1 cellular context compared by ENCODE assay signal in genomic region chr17:46266656-46267544, GRCh38.
A peak's percentile ranks its signal among the peaks of the same experiment; 100 is the strongest.
TF ChIP-seq lines count a peak whose summit lies in the region.

No MANE protein-coding gene starts in this region.

TF ChIP-seq in H1, 55 proteins besides CTCF, POLR2A, EP300 and RAD21 (continued from another document):
- peak; percentile 60; the same call in 1 of the 2 replicates for TF ChIP-seq PHF8 (conservative IDR thresholded peaks at IDR 0.05; ENCODE audit: low read depth, low read length)
- TF ChIP-seq SUZ12 (IDR thresholded peaks at IDR 0.05; ENCODE audit: low read length), result peak; percentile 76; the same call in 1 of the 2 replicates
- no peak for TF ChIP-seq SRF (IDR thresholded peaks at IDR 0.05; ENCODE audit: low read depth, low read length)
- peak; percentile 62 for TF ChIP-seq NRF1 (IDR thresholded peaks at IDR 0.05; ENCODE audit: low read depth, low read length)
- TF ChIP-seq CHD2 (IDR thresholded peaks at IDR 0.05; ENCODE audit: low read length), result 0 out of 2 replicates have a peak, but pooled peaks have one; percentile 22
- TF ChIP-seq CHD1 (IDR thresholded peaks at IDR 0.05; ENCODE audit: low read depth, low read length), result no peak
- no peak for TF ChIP-seq POU5F1 (IDR thresholded peaks at IDR 0.05; ENCODE audit: low read depth, low read length)
- TF ChIP-seq KDM4A (IDR thresholded peaks at IDR 0.05; ENCODE audit: low read depth, low read length, severe bottlenecking), result peak; percentile 97
- TF ChIP-seq POLR2AphosphoS5 (IDR thresholded peaks at IDR 0.05; ENCODE audit: low read depth, low read length), result peak; percentile 52; the same call in 1 of the 2 replicates
- no peak for TF ChIP-seq NANOG (IDR thresholded peaks at IDR 0.05; ENCODE audit: insufficient read depth, low read depth, low read length, poor library complexity, severe bottlenecking)
- TF ChIP-seq RXRA (IDR thresholded peaks at IDR 0.05; ENCODE audit: insufficient read depth, low read depth, low read length), result no peak
- TF ChIP-seq FOSL1 (IDR thresholded peaks at IDR 0.05; ENCODE audit: insufficient read depth, low read depth, low read length), result no peak
- no peak for TF ChIP-seq JUN (IDR thresholded peaks at IDR 0.05; ENCODE audit: low read depth, low read length)
- TF ChIP-seq CBX8 (IDR thresholded peaks at IDR 0.05; ENCODE audit: borderline replicate concordance, low read depth, low read length), result no peak
- TF ChIP-seq CREB1 (IDR thresholded peaks at IDR 0.05), result peak; percentile 38; the same call in 1 of the 2 replicates
- no peak for TF ChIP-seq CBX5 (IDR thresholded peaks at IDR 0.05; ENCODE audit: low read depth, low read length)
- no peak for TF ChIP-seq CHD7 (IDR thresholded peaks at IDR 0.05; ENCODE audit: insufficient replicate concordance, low read length)
- peak; percentile 32; the same call in 1 of the 2 replicates for TF ChIP-seq TBP (IDR thresholded peaks at IDR 0.05; ENCODE audit: low read depth, low read length)
- TF ChIP-seq ASH2L (IDR thresholded peaks at IDR 0.05; ENCODE audit: low read length), result peak; percentile 85
- TF ChIP-seq EGR1 (IDR thresholded peaks at IDR 0.05; ENCODE audit: borderline replicate concordance, low read depth, low read length), result peak; percentile 30; the same call in 1 of the 2 replicates
- TF ChIP-seq, protein P1, sequence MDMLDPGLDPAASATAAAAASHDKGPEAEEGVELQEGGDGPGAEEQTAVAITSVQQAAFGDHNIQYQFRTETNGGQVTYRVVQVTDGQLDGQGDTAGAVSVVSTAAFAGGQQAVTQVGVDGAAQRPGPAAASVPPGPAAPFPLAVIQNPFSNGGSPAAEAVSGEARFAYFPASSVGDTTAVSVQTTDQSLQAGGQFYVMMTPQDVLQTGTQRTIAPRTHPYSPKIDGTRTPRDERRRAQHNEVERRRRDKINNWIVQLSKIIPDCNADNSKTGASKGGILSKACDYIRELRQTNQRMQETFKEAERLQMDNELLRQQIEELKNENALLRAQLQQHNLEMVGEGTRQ (IDR thresholded peaks at IDR 0.05; ENCODE audit: low read length), result 0 out of 2 replicates have a peak, but pooled peaks have one; percentile 7
- 0 out of 2 replicates have a peak, but pooled peaks have one; percentile 4 for TF ChIP-seq SP4 (IDR thresholded peaks at IDR 0.05; ENCODE audit: low read length)
- no peak for TF ChIP-seq SIRT6 (IDR thresholded peaks at IDR 0.05; ENCODE audit: low read length)
- TF ChIP-seq RFX5 (IDR thresholded peaks at IDR 0.05; ENCODE audit: borderline replicate concordance, low read depth, low read length), result no peak
- peak; percentile 35; the same call in 1 of the 2 replicates for TF ChIP-seq YY1 (IDR thresholded peaks at IDR 0.05; ENCODE audit: low read depth, low read length)
- TF ChIP-seq TCF12 (IDR thresholded peaks at IDR 0.05; ENCODE audit: low read depth, low read length), result no peak
- peak; percentile 33 for TF ChIP-seq TAF7 (optimal IDR thresholded peaks at IDR 0.05; ENCODE audit: borderline replicate concordance, low read depth, low read length)
- TF ChIP-seq GTF2F1 (IDR thresholded peaks at IDR 0.05; ENCODE audit: borderline replicate concordance, low read depth, low read length), result peak; percentile 35; the same call in 1 of the 2 replicates
- TF ChIP-seq, protein P2, sequence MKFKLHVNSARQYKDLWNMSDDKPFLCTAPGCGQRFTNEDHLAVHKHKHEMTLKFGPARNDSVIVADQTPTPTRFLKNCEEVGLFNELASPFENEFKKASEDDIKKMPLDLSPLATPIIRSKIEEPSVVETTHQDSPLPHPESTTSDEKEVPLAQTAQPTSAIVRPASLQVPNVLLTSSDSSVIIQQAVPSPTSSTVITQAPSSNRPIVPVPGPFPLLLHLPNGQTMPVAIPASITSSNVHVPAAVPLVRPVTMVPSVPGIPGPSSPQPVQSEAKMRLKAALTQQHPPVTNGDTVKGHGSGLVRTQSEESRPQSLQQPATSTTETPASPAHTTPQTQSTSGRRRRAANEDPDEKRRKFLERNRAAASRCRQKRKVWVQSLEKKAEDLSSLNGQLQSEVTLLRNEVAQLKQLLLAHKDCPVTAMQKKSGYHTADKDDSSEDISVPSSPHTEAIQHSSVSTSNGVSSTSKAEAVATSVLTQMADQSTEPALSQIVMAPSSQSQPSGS (IDR thresholded peaks at IDR 0.05; ENCODE audit: low read length), result no peak
- no peak for TF ChIP-seq BRCA1 (IDR thresholded peaks at IDR 0.05; ENCODE audit: low read depth, low read length)
- no peak for TF ChIP-seq SP2 (IDR thresholded peaks at IDR 0.05; ENCODE audit: low read length)
- TF ChIP-seq EZH2 (IDR thresholded peaks at IDR 0.05; ENCODE audit: low read depth, low read length, severe bottlenecking), result peak; percentile 47
- TF ChIP-seq KDM1A (IDR thresholded peaks at IDR 0.05; ENCODE audit: borderline replicate concordance, low read length), result no peak
- no peak; the same call in 1 of the 2 replicates for TF ChIP-seq MAX (IDR thresholded peaks at IDR 0.05)
- peak; percentile 75 to 84; a peak in 2 of 4 replicates for TF ChIP-seq SIN3A (conservative IDR thresholded peaks at IDR 0.05 in 1 of 2, IDR thresholded peaks at IDR 0.05 in 1 of 2; ENCODE audit: low read depth in 1 of 2, low read length in 2 of 2)
- TF ChIP-seq CTBP2 (IDR thresholded peaks at IDR 0.05; ENCODE audit: borderline replicate concordance, insufficient read depth, insufficient read length, low read length), result peak; percentile 35
